ENCODE assay signal across 10 cellular contexts in genomic region chrX:40201486-40201885, GRCh38.
A peak's percentile ranks its signal among the peaks of the same experiment; 100 is the strongest.
DNase-seq lines count a peak whose midpoint lies in the region; ATAC-seq, FAIRE-seq and TF ChIP-seq lines count a peak whose summit lies in the region.
"Had no signal": no experiment of that assay in that cellular context is flagged by ENCODE, and none has a peak within 500 bp of the region (broad histone marks: within the 10 kb centered on the region; RNA-seq: fewer than 3 reads in every experiment).

No MANE protein-coding gene starts in this region.

- TF ChIP-seq EP300 in esophagus muscularis mucosa (IDR thresholded peaks at IDR 0.05), result no peak

- H3K27me3 ChIP-seq in esophagus muscularis mucosa, result no peaks in the 10 kb centered on the region

- H3K4me1 Mint-ChIP-seq in activated T-helper 17 cell treated with anti-CD3 and anti-CD28 coated beads, Interleukin-2, amount 50 U/mL, for 72 hours, result no peaks in the 10 kb centered on the region

- H3K4me1 ChIP-seq in esophagus muscularis mucosa, result no peaks in the 10 kb centered on the region

- peak; percentile 95 for FAIRE-seq in GM19239 (lab: Jason Lieb, UNC)

- H3K9me3 ChIP-seq in esophagus muscularis mucosa, result no peaks in the 10 kb centered on the region

- TF ChIP-seq CTCF in GM12864 (IDR thresholded peaks at IDR 0.05; ENCODE audit: low read depth, low read length, missing control alignments) (no peak), esophagus muscularis mucosa (IDR thresholded peaks at IDR 0.05) (no peak)

- no peaks in the 10 kb centered on the region for H3K9me3 Mint-ChIP-seq in activated T-helper 17 cell treated with anti-CD3 and anti-CD28 coated beads, Interleukin-2, amount 50 U/mL, for 72 hours
- H3K9me3 Mint-ChIP-seq: WTC11 had no signal

- H3K4me3 ChIP-seq in GM12864 (ENCODE audit: low read depth, low read length) (no peak overlapping the region), esophagus muscularis mucosa (no peak overlapping the region)

- DNase-seq in GM12864 (ENCODE audit: low read depth) (peak; percentile 60), GM19239 (ENCODE audit: insufficient read length, low spot score) (peak; percentile 32), substantia nigra (lab: John Stamatoyannopoulos, UW) (no peak), esophagus muscularis mucosa (ENCODE audit: extremely low spot score) (no peak)
- DNase-seq: NCI-H1105 had no signal

- intact Hi-C loops in esophagus muscularis mucosa (cut with DNase I), result no loop called here

- no peaks in the 10 kb centered on the region for H3K36me3 ChIP-seq in esophagus muscularis mucosa

- H3K4me3 Mint-ChIP-seq in activated T-helper 17 cell treated with anti-CD3 and anti-CD28 coated beads, Interleukin-2, amount 50 U/mL, for 72 hours, result no peak overlapping the region
- H3K4me3 Mint-ChIP-seq: WTC11 had no signal

- peak; percentile 92 for ATAC-seq in HG03095 (IDR thresholded peaks at IDR 0.05; ENCODE audit: unreplicated experiment)
- ATAC-seq in activated T-helper 17 cell treated with anti-CD3 and anti-CD28 coated beads, Interleukin-2, amount 50 U/mL, for 72 hours (replicated peaks), result peak; percentile 85
- no peak for ATAC-seq in HG02840 (IDR thresholded peaks at IDR 0.05; ENCODE audit: low FRiP score, unreplicated experiment)
- no peak for ATAC-seq in HG02973 (IDR thresholded peaks at IDR 0.05; ENCODE audit: unreplicated experiment)
- ATAC-seq: WTC11 had no signal

- 90% methylated on average over 1 of the region's 1 CpG for WGBS in esophagus muscularis mucosa

- H3K27ac ChIP-seq in substantia nigra (ENCODE audit: low read depth, low read length, poor library complexity, severe bottlenecking) (no peak overlapping the region), esophagus muscularis mucosa (replicated peaks in 1 of 4) (no peak overlapping the region)

- H3K27me3 Mint-ChIP-seq in activated T-helper 17 cell treated with anti-CD3 and anti-CD28 coated beads, Interleukin-2, amount 50 U/mL, for 72 hours, result no peaks in the 10 kb centered on the region

- TF ChIP-seq POLR2A in esophagus muscularis mucosa (IDR thresholded peaks at IDR 0.05; ENCODE audit: low read depth), result no peak

- H3K27ac Mint-ChIP-seq in activated T-helper 17 cell treated with anti-CD3 and anti-CD28 coated beads, Interleukin-2, amount 50 U/mL, for 72 hours, result no peak overlapping the region
- H3K27ac Mint-ChIP-seq: WTC11 had no signal

- no peaks in the 10 kb centered on the region for H3K36me3 Mint-ChIP-seq in activated T-helper 17 cell treated with anti-CD3 and anti-CD28 coated beads, Interleukin-2, amount 50 U/mL, for 72 hours (ENCODE audit: low read depth)
- H3K36me3 Mint-ChIP-seq: WTC11 had no signal

Comparison
In these comparisons a context has a peak if more than half of its experiments do, and no peak if none do; other contexts are left out.
1. DNase-seq: peak in GM12864 (single experiment) and GM19239 (single experiment); none in substantia nigra (0 of 49) and esophagus muscularis mucosa (single experiment).
2. ATAC-seq: peak in HG03095 (single experiment) and activated T-helper 17 cell treated with anti-CD3 and anti-CD28 coated beads, Interleukin-2, amount 50 U/mL, for 72 hours (single experiment); none in HG02840 (single experiment) and HG02973 (single experiment).